15 cellular contexts compared by ENCODE assay signal in the genomic region with DNA sequence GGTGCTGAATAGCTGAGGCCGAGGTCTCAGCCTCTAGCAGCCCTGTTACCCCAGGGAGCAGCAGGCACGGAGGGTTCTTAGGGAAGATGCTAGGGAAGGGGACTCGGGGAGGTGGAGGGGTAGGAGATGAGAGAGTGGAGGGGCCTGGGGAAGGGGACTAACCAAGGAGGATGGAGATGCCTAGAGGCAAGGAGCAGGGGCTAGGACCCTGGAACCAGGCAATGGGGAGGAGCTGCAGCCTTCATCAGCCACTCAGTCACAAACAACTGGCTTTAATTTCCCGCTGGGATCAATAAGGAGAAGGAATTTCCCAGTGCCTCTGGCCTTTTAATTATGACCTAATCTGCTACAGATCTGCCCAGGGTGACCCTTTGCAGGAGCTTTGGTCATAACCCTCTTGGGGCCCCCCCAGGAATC. TPM values are rescaled to one million over a fixed set of nuclear protein-coding genes. Genes with fewer than 3 reads are reported as not detected.
DNase-seq lines count a peak whose midpoint lies in the region; ATAC-seq and TF ChIP-seq lines count a peak whose summit lies in the region.
"Had no signal": no experiment of that assay in that cellular context is flagged by ENCODE, and none has a peak within 500 bp of the region (broad histone marks: within the 10 kb centered on the region; RNA-seq: fewer than 3 reads in every experiment).

No MANE protein-coding gene starts in this region.

- H4K8ac ChIP-seq in H9 (replicated peaks; ENCODE audit: insufficient read length, low read depth, low read length) = no peak overlapping the region

- H2AK5ac ChIP-seq in H9 (ENCODE audit: insufficient read length, low read length) = no peak overlapping the region

- TF ChIP-seq CTCF in H9 (conservative IDR thresholded peaks at IDR 0.05) = no peak
- no peak for TF ChIP-seq CTCF in brain (conservative IDR thresholded peaks at IDR 0.05)
- no peak for TF ChIP-seq CTCF in stomach (IDR thresholded peaks at IDR 0.05)
- no peak for TF ChIP-seq CTCF in omental fat pad (IDR thresholded peaks at IDR 0.05)
- TF ChIP-seq CTCF in lower leg skin (IDR thresholded peaks at IDR 0.05) = no peak

- no peaks in the 10 kb centered on the region for H3K9me3 ChIP-seq in H9 (ENCODE audit: control insufficient read depth, low read depth, low read length)
- no peaks in the 10 kb centered on the region for H3K9me3 ChIP-seq in iPS-20b (ENCODE audit: insufficient read depth, low read depth, low read length)
- H3K9me3 ChIP-seq in stomach = no peaks in the 10 kb centered on the region

- H3K27ac ChIP-seq in H9 (ENCODE audit: insufficient read length, low read depth, low read length) (no peak overlapping the region), iPS-20b (ENCODE audit: low read length) (peak overlapping the region; percentile 59), stomach (peak overlapping the region in 3 of 5 donors; percentile 26 to 83 (median 32))

- no CpG with 5 or more reads among the region's 4 CpGs for WGBS in H9 (ENCODE audit: extremely low coverage, insufficient read length, low lambda C conversion rate)
- 51 to 72% (median 68%) methylated on average over 4 of the region's 4 CpGs for WGBS in stomach, 5 donors
- 37% methylated on average over 4 of the region's 4 CpGs for WGBS in lower leg skin, 2 donors

- H3K4me1 ChIP-seq in H9 (ENCODE audit: insufficient read depth, low read length) = peaks cover 17% of the 10 kb centered on the region; the same call in 1 of the 2 replicates
- peaks cover 57% of the 10 kb centered on the region for H3K4me1 ChIP-seq in iPS-20b (ENCODE audit: insufficient read depth, low read length)
- peaks cover 26 to 61% (median 54%) of the 10 kb centered on the region in 4 donors for H3K4me1 ChIP-seq in stomach

- peaks cover 23% of the 10 kb centered on the region for H3K27me3 Mint-ChIP-seq in H9 (ENCODE audit: low read depth)
- peaks cover 3% of the 10 kb centered on the region for H3K27me3 Mint-ChIP-seq in brain

- H2BK20ac ChIP-seq in H9 (ENCODE audit: low read depth, low read length, poor library complexity, severe bottlenecking) = no peak overlapping the region

- no peak overlapping the region for H3K23ac ChIP-seq in H9 (ENCODE audit: insufficient read length, low read depth, low read length)

- H3K79me2 ChIP-seq in H9 (ENCODE audit: insufficient read depth, low read length) = no peaks in the 10 kb centered on the region

- no peak overlapping the region for H4K91ac ChIP-seq in H9 (ENCODE audit: insufficient read length, low read depth, low read length)

- peak overlapping the region; percentile 33 to 91 for H3K4me3 Mint-ChIP-seq in H9
- H3K4me3 Mint-ChIP-seq in brain = peak overlapping the region in 3 of 5 experiments; percentile 41 to 90 (median 45)

- peak overlapping the region; percentile 89 to 99 (median 90) for H3K27ac Mint-ChIP-seq in H9
- peak overlapping the region in 4 of 5 experiments; percentile 21 to 99 (median 97) for H3K27ac Mint-ChIP-seq in brain
- H3K27ac Mint-ChIP-seq: CD8-positive, alpha-beta T cell had no signal

- peak; percentile 76 for DNase-seq in H9
- no peak for DNase-seq in stomach
- no peak for DNase-seq in omental fat pad (ENCODE audit: low spot score)
- no peak for DNase-seq in lower leg skin (ENCODE audit: low spot score in 2 of 2)
- DNase-seq: activated T-cell treated with anti-CD3 and anti-CD28 coated beads, Interleukin-2, amount 50 U/mL, for 48 hours; CD8-positive, alpha-beta T cell; effector CD8-positive, alpha-beta T cell; head of caudate nucleus; PC-3; stimulated activated CD4-positive, alpha-beta T cell treated with anti-CD3 and anti-CD28 coated beads, Interleukin-2, amount 100 ng/mL, for 48 hours; stimulated activated naive CD8-positive, alpha-beta T cell treated with anti-CD3 and anti-CD28 coated beads, Interleukin-15, Interleukin-2, amounts not matched to agents 100 U/mL and 50 U/mL, for 24 hours; T-cell had no signal

- TF ChIP-seq POLR2A in stomach (IDR thresholded peaks at IDR 0.05) (no peak), lower leg skin (IDR thresholded peaks at IDR 0.05) (no peak)

- H3K36me3 Mint-ChIP-seq in H9 (ENCODE audit: insufficient read depth in 1 of 3, low read depth in 3 of 3) (peaks cover 0 to 2% (median 1%) of the 10 kb centered on the region in 3 experiments; a peak in 5 of 7 replicates), brain (no peaks in the 10 kb centered on the region)
- H3K36me3 Mint-ChIP-seq: CD8-positive, alpha-beta T cell; T-cell had no signal

- H3K18ac ChIP-seq in H9 (ENCODE audit: insufficient read length, low read depth, low read length) = peak overlapping the region; percentile 56

- no peaks in the 10 kb centered on the region for H3K79me1 ChIP-seq in H9 (ENCODE audit: insufficient read depth, low read depth, low read length, poor library complexity, severe bottlenecking)

- no peak overlapping the region for H3K56ac ChIP-seq in H9 (ENCODE audit: insufficient read length, low read depth, low read length)

- H2AFZ ChIP-seq in H9 (ENCODE audit: low read length) = no peak overlapping the region

- H3K9ac ChIP-seq in H9 (ENCODE audit: extremely low read depth, insufficient read length, low read length) (no peak overlapping the region), iPS-20b (ENCODE audit: low read depth, low read length) (peak overlapping the region; percentile 79; the same call in 1 of the 2 replicates)

- H3K4me3 ChIP-seq in iPS-20b (ENCODE audit: low read length) (peak overlapping the region; percentile 77; the same call in 1 of the 2 replicates), stomach (no peak overlapping the region), lower leg skin (ENCODE audit: low read depth, poor library complexity, severe bottlenecking) (no peak overlapping the region)

- H3K27me3 ChIP-seq in H9 (ENCODE audit: insufficient read depth, low read length) (peaks cover 3% of the 10 kb centered on the region; the same call in 1 of the 2 replicates), iPS-20b (ENCODE audit: insufficient read depth, low read length) (peaks cover 27% of the 10 kb centered on the region), stomach (peaks cover 0 to 41% (median 20%) of the 10 kb centered on the region in 3 donors)

- ATAC-seq in omental fat pad (ENCODE audit: low FRiP score) (no peak), GM21723 (IDR thresholded peaks at IDR 0.05; ENCODE audit: unreplicated experiment) (no peak)
- ATAC-seq: CD8-positive, alpha-beta T cell; PC-3; stimulated activated naive CD8-positive, alpha-beta T cell treated with anti-CD3 and anti-CD28 coated beads, Interleukin-15, Interleukin-2, amounts not matched to agents 100 U/mL and 50 U/mL, for 24 hours; T-cell had no signal

- peak overlapping the region; percentile 83 for H3K4me2 ChIP-seq in H9 (ENCODE audit: insufficient read depth, insufficient read length, low read length)

- no peak overlapping the region for H4K5ac ChIP-seq in H9 (ENCODE audit: insufficient read length, low read depth, low read length)

- H3T11ph ChIP-seq in H9 (ENCODE audit: low read length) = no peak overlapping the region

- H3K4ac ChIP-seq in H9 (ENCODE audit: low read depth, low read length) = no peak overlapping the region

- no peak overlapping the region for H2BK15ac ChIP-seq in H9 (ENCODE audit: low read depth, low read length)

- TF ChIP-seq EP300 in stomach (IDR thresholded peaks at IDR 0.05) = no peak

- H3K36me3 ChIP-seq in iPS-20b (ENCODE audit: insufficient read depth, low read depth, low read length) (no peaks in the 10 kb centered on the region; the same call in 1 of the 2 replicates), stomach (no peaks in the 10 kb centered on the region)

- intact Hi-C loops in stomach (cut with DNase I; ENCODE audit: low total_unique reads) (no loop called here), lower leg skin (cut with DNase I; ENCODE audit: low total_unique reads) (no loop called here)

- H3K14ac ChIP-seq in H9 (ENCODE audit: insufficient read depth, low read length) = no peak overlapping the region; the same call in 1 of the 2 replicates

- peaks cover 75 to 77% of the 10 kb centered on the region in 2 experiments for H3K4me1 Mint-ChIP-seq in H9
- H3K4me1 Mint-ChIP-seq in brain = peaks cover 89% of the 10 kb centered on the region

- no peak overlapping the region for H2BK5ac ChIP-seq in H9 (ENCODE audit: insufficient read length, low read length)

- peaks cover 39% of the 10 kb centered on the region for H3K23me2 ChIP-seq in H9 (ENCODE audit: insufficient read length, low read depth, low read length, poor library complexity, severe bottlenecking)

- no peak overlapping the region for H2BK120ac ChIP-seq in H9 (ENCODE audit: low read depth, low read length, poor library complexity, severe bottlenecking)

- no peaks in the 10 kb centered on the region for H3K9me3 Mint-ChIP-seq in H9
- peaks cover 0 to 2% (median 0%) of the 10 kb centered on the region in 5 experiments for H3K9me3 Mint-ChIP-seq in brain
- H3K9me3 Mint-ChIP-seq: CD8-positive, alpha-beta T cell; T-cell had no signal

- peak overlapping the region; percentile 25 for H2BK12ac ChIP-seq in H9 (ENCODE audit: insufficient read length, low read depth, low read length)

- no peaks in the 10 kb centered on the region for H4K20me1 ChIP-seq in H9 (ENCODE audit: control insufficient read depth, insufficient read depth, insufficient read length)

RNA-seq across cellular contexts. Expression of gene CRABP2, which starts 2.9 kb away (rescaled TPM):
- 180 and 184 TPM in 2 replicates for total RNA-seq in H9 (2021)
- polyA plus RNA-seq in brain (ENCODE audit: insufficient read depth, low read depth, low replicate concordance) = 10.5 TPM
- 1 to 10 TPM in 1 of 5 donors, under 1 TPM in 1, not detected in 3; 0.72 to 2.0 TPM for total RNA-seq in stomach
- 100 to 1,000 TPM in 1 of 3 donors, 1 to 10 TPM in 2; 6.9 to 207 (median 7.5) TPM for polyA plus RNA-seq in stomach
- total RNA-seq in omental fat pad = 1 to 10 TPM in 3 of 4 donors, not detected in 1; 4.5 to 8.8 (median 8.8) TPM
- 100 to 1,000 TPM in 1 of 4 donors, 10 to 100 TPM in 3; 67.9 to 103 (median 96.1) TPM for total RNA-seq in lower leg skin

RNA-seq across cellular contexts. Expression of gene METTL25B, which starts 20.0 kb away (rescaled TPM):
- 24.4 and 26.2 TPM in 2 replicates for total RNA-seq in H9 (2021)
- polyA plus RNA-seq in brain (ENCODE audit: insufficient read depth, low read depth, low replicate concordance) = 46.8 TPM
- total RNA-seq in stomach = 10 to 100 TPM; 15.2 to 90.2 (median 72.4) TPM
- 10 to 100 TPM; 31.0 to 50.2 (median 43.5) TPM for polyA plus RNA-seq in stomach
- 10 to 100 TPM; 12.1 to 25.4 (median 18.8) TPM for total RNA-seq in omental fat pad
- total RNA-seq in lower leg skin = 10 to 100 TPM; 20.3 to 39.0 (median 28.2) TPM

RNA-seq across cellular contexts. Expression of gene ISG20L2, which starts 20.3 kb away (rescaled TPM):
- 52.4 and 57.6 TPM in 2 replicates for total RNA-seq in H9 (2021)
- 41.5 TPM for polyA plus RNA-seq in brain (ENCODE audit: insufficient read depth, low read depth, low replicate concordance)
- total RNA-seq in stomach = 10 to 100 TPM in 3 of 5 donors, 1 to 10 TPM in 2; 4.5 to 65.5 (median 24.3) TPM
- polyA plus RNA-seq in stomach = 10 to 100 TPM in 2 of 3 donors, 1 to 10 TPM in 1; 7.5 to 12.3 (median 11.0) TPM
- total RNA-seq in omental fat pad = 10 to 100 TPM; 19.8 to 34.1 (median 28.2) TPM
- 10 to 100 TPM; 13.4 to 21.4 (median 16.7) TPM for total RNA-seq in lower leg skin

RNA-seq across cellular contexts. Expression of gene NES, which starts 31.0 kb away (rescaled TPM):
- total RNA-seq in H9 (2021) = 167 and 168 TPM in 2 replicates
- polyA plus RNA-seq in brain (ENCODE audit: insufficient read depth, low read depth, low replicate concordance) = 12.7 TPM
- total RNA-seq in stomach = 10 to 100 TPM in 2 of 5 donors, 1 to 10 TPM in 3; 3.2 to 22.3 (median 8.9) TPM
- polyA plus RNA-seq in stomach = 1 to 10 TPM; 1.7 to 9.0 (median 3.2) TPM
- total RNA-seq in omental fat pad = 10 to 100 TPM; 17.4 to 76.4 (median 27.7) TPM
- total RNA-seq in lower leg skin = 1 to 10 TPM; 2.4 to 8.9 (median 5.0) TPM
- total RNA-seq: CD8-positive, alpha-beta T cell had no signal

RNA-seq across cellular contexts. Expression of gene MRPL24, which starts 32.6 kb away (rescaled TPM):
- total RNA-seq in H9 (2021) = 27.3 and 29.0 TPM in 2 replicates
- 111 TPM for polyA plus RNA-seq in brain (ENCODE audit: insufficient read depth, low read depth, low replicate concordance)
- 10 to 100 TPM; 15.6 to 56.8 (median 33.3) TPM for total RNA-seq in stomach
- 100 to 1,000 TPM in 2 of 3 donors, 10 to 100 TPM in 1; 91.6 to 113 (median 111) TPM for polyA plus RNA-seq in stomach
- 10 to 100 TPM; 45.0 to 74.4 (median 69.8) TPM for total RNA-seq in omental fat pad
- total RNA-seq in lower leg skin = 10 to 100 TPM; 34.0 to 44.9 (median 41.5) TPM

Comparison
In these comparisons a context has a peak if more than half of its experiments do, and no peak if none do; other contexts are left out.
1. RNA of gene CRABP2, which starts 2.9 kb away (total RNA-seq): 180 to 184 TPM in H9 and 67.9 to 103 TPM in lower leg skin; 4.5 to 8.8 TPM in omental fat pad and 0.72 to 2.0 TPM in stomach; every median in the first group is over 4 times any median in the second.